ENCODE assay signal across 9 cellular contexts in genomic region chr5:158013939-158014338, GRCh38.
DNase-seq lines count a peak whose midpoint lies in the region; ATAC-seq and TF ChIP-seq lines count a peak whose summit lies in the region.
"Had no signal": no experiment of that assay in that cellular context is flagged by ENCODE, and none has a peak within 500 bp of the region (broad histone marks: within the 10 kb centered on the region; RNA-seq: fewer than 3 reads in every experiment).

No MANE protein-coding gene starts in this region.

- H3K4me2 ChIP-seq in fibroblast of lung (ENCODE audit: extremely low read depth, insufficient read depth, low read length) (no peak overlapping the region), parathyroid adenoma (ENCODE audit: low read length) (no peak overlapping the region)

- H3K4me3 Mint-ChIP-seq in activated naive CD8-positive, alpha-beta T cell treated with anti-CD3 and anti-CD28 coated beads for 36 hours = no peak overlapping the region
- no peak overlapping the region for H3K4me3 Mint-ChIP-seq in activated T-cell treated with anti-CD3 and anti-CD28 coated beads, Interleukin-2, amount 50 U/mL, for 4 hours

- TF ChIP-seq CTCF in GM12865 (IDR thresholded peaks at IDR 0.05; ENCODE audit: insufficient read depth, low read depth, low read length, missing control alignments) (peak; percentile 32), fibroblast of lung (conservative IDR thresholded peaks at IDR 0.05 in 1 of 2, IDR thresholded peaks at IDR 0.05 in 1 of 2; ENCODE audit: low read depth in 1 of 2, low read length in 2 of 2) (peak; percentile 20 to 53), parathyroid adenoma (IDR thresholded peaks at IDR 0.05) (peak; percentile 22)

- H3K9me3 Mint-ChIP-seq in activated naive CD8-positive, alpha-beta T cell treated with anti-CD3 and anti-CD28 coated beads for 36 hours = no peaks in the 10 kb centered on the region
- H3K9me3 Mint-ChIP-seq in activated T-cell treated with anti-CD3 and anti-CD28 coated beads, Interleukin-2, amount 50 U/mL, for 4 hours = no peaks in the 10 kb centered on the region

- no peaks in the 10 kb centered on the region for H3K79me2 ChIP-seq in fibroblast of lung (ENCODE audit: control insufficient read depth, insufficient read depth, low read length)
- no peaks in the 10 kb centered on the region for H3K79me2 ChIP-seq in parathyroid adenoma

- H3K27me3 Mint-ChIP-seq in activated naive CD8-positive, alpha-beta T cell treated with anti-CD3 and anti-CD28 coated beads for 36 hours = peaks cover 7% of the 10 kb centered on the region
- peaks cover 13% of the 10 kb centered on the region for H3K27me3 Mint-ChIP-seq in activated T-cell treated with anti-CD3 and anti-CD28 coated beads, Interleukin-2, amount 50 U/mL, for 4 hours (ENCODE audit: low read depth)

- H3K9me3 ChIP-seq in fibroblast of lung (ENCODE audit: control insufficient read depth, insufficient read depth, low read depth, low read length) (no peaks in the 10 kb centered on the region), parathyroid adenoma (ENCODE audit: control insufficient read depth, low read length) (no peaks in the 10 kb centered on the region)

- H3K36me3 Mint-ChIP-seq in activated naive CD8-positive, alpha-beta T cell treated with anti-CD3 and anti-CD28 coated beads for 36 hours = no peaks in the 10 kb centered on the region
- H3K36me3 Mint-ChIP-seq in activated T-cell treated with anti-CD3 and anti-CD28 coated beads, Interleukin-2, amount 50 U/mL, for 4 hours (ENCODE audit: insufficient read depth) = no peaks in the 10 kb centered on the region

- no peaks in the 10 kb centered on the region for H3K27me3 ChIP-seq in fibroblast of lung (ENCODE audit: control insufficient read depth, insufficient read depth, low read length)
- H3K27me3 ChIP-seq in parathyroid adenoma (ENCODE audit: control insufficient read depth, insufficient read depth, low read length) = no peaks in the 10 kb centered on the region

- no peak overlapping the region for H3K9ac ChIP-seq in fibroblast of lung (ENCODE audit: insufficient read depth, low read length)
- H3K9ac ChIP-seq in parathyroid adenoma = no peak overlapping the region

- H4K20me1 ChIP-seq in fibroblast of lung (ENCODE audit: control insufficient read depth, extremely low read depth, insufficient read depth, low read length) = no peaks in the 10 kb centered on the region

- H3K4me1 ChIP-seq in fibroblast of lung (ENCODE audit: control insufficient read depth, extremely low read depth, insufficient read depth, low read length) (no peaks in the 10 kb centered on the region), parathyroid adenoma (no peaks in the 10 kb centered on the region)

- H3K4me1 Mint-ChIP-seq in activated naive CD8-positive, alpha-beta T cell treated with anti-CD3 and anti-CD28 coated beads for 36 hours = no peaks in the 10 kb centered on the region
- no peaks in the 10 kb centered on the region for H3K4me1 Mint-ChIP-seq in activated T-cell treated with anti-CD3 and anti-CD28 coated beads, Interleukin-2, amount 50 U/mL, for 4 hours (ENCODE audit: low read depth)

- H3K27ac Mint-ChIP-seq in activated naive CD8-positive, alpha-beta T cell treated with anti-CD3 and anti-CD28 coated beads for 36 hours = no peak overlapping the region

- H3K36me3 ChIP-seq in fibroblast of lung (ENCODE audit: control insufficient read depth, insufficient read depth, low read length) = no peaks in the 10 kb centered on the region
- H3K36me3 ChIP-seq in parathyroid adenoma (ENCODE audit: control insufficient read depth, insufficient read depth, low read length) = no peaks in the 10 kb centered on the region

- H3K4me3 ChIP-seq in GM12865 (ENCODE audit: low read depth, low read length) (no peak overlapping the region), fibroblast of lung (replicated peaks in 1 of 4; ENCODE audit: control extremely low read depth in 1 of 4, insufficient read depth in 1 of 4, low read depth in 3 of 4, low read length in 4 of 4) (no peak overlapping the region), parathyroid adenoma (ENCODE audit: low read depth, low read length) (no peak overlapping the region)

- H3K27ac ChIP-seq in fibroblast of lung (ENCODE audit: insufficient read depth, low read length) (no peak overlapping the region), parathyroid adenoma (no peak overlapping the region)

- no peak overlapping the region for H2AFZ ChIP-seq in fibroblast of lung (ENCODE audit: low read length)
- no peak overlapping the region for H2AFZ ChIP-seq in parathyroid adenoma

- no peak for ATAC-seq in activated T-cell treated with anti-CD3 and anti-CD28 coated beads, Interleukin-2, amount 50 U/mL, for 4 hours

- DNase-seq in GM12865 (ENCODE audit: low read depth) = peak; percentile 21
- DNase-seq in NCI-H460 (ENCODE audit: extremely low read depth, low read depth) = peak; percentile 22
- peak; percentile 19 to 54 for DNase-seq in fibroblast of lung (ENCODE audit: low read depth in 2 of 2)
- no peak for DNase-seq in stimulated activated CD8-positive, alpha-beta memory T cell treated with anti-CD3 and anti-CD28 coated beads, Interleukin-4, amount 100 ng/mL, for 48 hours
- no peak for DNase-seq in activated gamma-delta T cell (lab: John Stamatoyannopoulos, UW)
- no peak for DNase-seq in activated naive CD8-positive, alpha-beta T cell treated with anti-CD3 and anti-CD28 coated beads for 36 hours
- no peak for DNase-seq in activated T-cell treated with anti-CD3 and anti-CD28 coated beads, Interleukin-2, amount 50 U/mL, for 4 hours
- DNase-seq: NCI-H510A treated with DMSO at 0.1 percent for 48 hours had no signal

Comparison
In these comparisons a context has a peak if more than half of its experiments do, and no peak if none do; other contexts are left out.
1. DNase-seq: peak in GM12865 (single experiment), NCI-H460 (single experiment) and fibroblast of lung (2 of 2); none in stimulated activated CD8-positive, alpha-beta memory T cell treated with anti-CD3 and anti-CD28 coated beads, Interleukin-4, amount 100 ng/mL, for 48 hours (single experiment), activated gamma-delta T cell (single experiment), activated naive CD8-positive, alpha-beta T cell treated with anti-CD3 and anti-CD28 coated beads for 36 hours (single experiment) and activated T-cell treated with anti-CD3 and anti-CD28 coated beads, Interleukin-2, amount 50 U/mL, for 4 hours (single experiment).
2. Peak in every context shown above with its lines, with median percentiles within 50 percentile points of each other: CTCF ChIP-seq.